Comparison of ENCODE assay signal across 8 cellular contexts in genomic region chr12:69879007-69879960, GRCh38. TPM values are rescaled to one million over a fixed set of nuclear protein-coding genes. Genes with fewer than 3 reads are reported as not detected.
DNase-seq lines count a peak whose midpoint lies in the region; ATAC-seq and TF ChIP-seq lines count a peak whose summit lies in the region.

No MANE protein-coding gene starts in this region.

- H3K9me3 ChIP-seq in OCI-LY7 (ENCODE audit: low read length) (no peaks in the 10 kb centered on the region), suprapubic skin (no peaks in the 10 kb centered on the region)

- H3K4me2 ChIP-seq in OCI-LY7 (ENCODE audit: low read length): peak overlapping the region; percentile 68

- no peak for TF ChIP-seq POLR2A in suprapubic skin (IDR thresholded peaks at IDR 0.05)

- H3K27me3 Mint-ChIP-seq in IgD-negative memory B cell: peaks cover 12% of the 10 kb centered on the region
- peaks cover 32% of the 10 kb centered on the region for H3K27me3 Mint-ChIP-seq in activated T-cell treated with anti-CD3 and anti-CD28 coated beads, Interleukin-2, amount 50 U/mL, for 24 hours

- H3K4me1 ChIP-seq in OCI-LY7 (ENCODE audit: insufficient read depth, low read length, poor library complexity, severe bottlenecking) (peaks cover 7% of the 10 kb centered on the region), suprapubic skin (peaks cover 4% of the 10 kb centered on the region)

- CTCF ChIA-PET in OCI-LY7 (lab: Charles Lee; ENCODE audit: unreplicated experiment): interaction anchor here (0.5 to 2.6 kb wide), 8 partner anchors 22 to 698 kb away, joined by 3 to 12 read pairs (median 4); no protein-coding TSS in a partner anchor

- no peaks in the 10 kb centered on the region for H3K9me2 ChIP-seq in OCI-LY7 (ENCODE audit: insufficient read depth, low read length)

- H3K79me2 ChIP-seq in OCI-LY7 (ENCODE audit: insufficient read depth, low read depth, low read length): no peaks in the 10 kb centered on the region

- peak; percentile 87 for ATAC-seq in GM21576 (IDR thresholded peaks at IDR 0.05; ENCODE audit: unreplicated experiment)

- H3K4me3 Mint-ChIP-seq in IgD-negative memory B cell: peak overlapping the region in 3 of 4 donors; percentile 5 to 68 (median 34)
- H3K4me3 Mint-ChIP-seq in activated T-cell treated with anti-CD3 and anti-CD28 coated beads, Interleukin-2, amount 50 U/mL, for 24 hours: no peak overlapping the region

- H2AFZ ChIP-seq in OCI-LY7 (ENCODE audit: low read length): peak overlapping the region; percentile 88; the same call in 1 of the 2 replicates

- H3K27ac ChIP-seq in OCI-LY7 (ENCODE audit: low read depth, low read length, poor library complexity, severe bottlenecking) (no peak overlapping the region), suprapubic skin (no peak overlapping the region)

- H3K4me3 ChIP-seq in OCI-LY7 (ENCODE audit: low read depth, low read length, poor library complexity, severe bottlenecking): peak overlapping the region; percentile 21
- H3K4me3 ChIP-seq in fibroblast of pulmonary artery (replicated peaks; ENCODE audit: low read depth, low read length): peak overlapping the region; percentile 28
- peak overlapping the region; percentile 34 for H3K4me3 ChIP-seq in suprapubic skin

- peak; percentile 87 for DNase-seq in DMS53 treated with DMSO at 0.1 percent for 48 hours (lab: John Stamatoyannopoulos, UW; ENCODE audit: unreplicated experiment)
- peak; percentile 85 for DNase-seq in OCI-LY7 (ENCODE audit: low spot score)
- DNase-seq in activated T-cell treated with anti-CD3 and anti-CD28 coated beads, Interleukin-2, amount 50 U/mL, for 24 hours: peak; percentile 69
- DNase-seq in fibroblast of pulmonary artery (ENCODE audit: low read depth): peak; percentile 88
- peak in 50 of 56 donors; percentile 7 to 88 (median 56) for DNase-seq in nucleus accumbens (lab: John Stamatoyannopoulos, UW)
- no peak for DNase-seq in suprapubic skin (ENCODE audit: low spot score in 2 of 2)

- H3K27ac Mint-ChIP-seq in IgD-negative memory B cell: no peak overlapping the region
- no peak overlapping the region for H3K27ac Mint-ChIP-seq in activated T-cell treated with anti-CD3 and anti-CD28 coated beads, Interleukin-2, amount 50 U/mL, for 24 hours

- H3K4me1 Mint-ChIP-seq in IgD-negative memory B cell: peaks cover 0 to 7% (median 3%) of the 10 kb centered on the region in 3 donors
- H3K4me1 Mint-ChIP-seq in activated T-cell treated with anti-CD3 and anti-CD28 coated beads, Interleukin-2, amount 50 U/mL, for 24 hours (ENCODE audit: low read depth): peaks cover 5% of the 10 kb centered on the region

- POLR2A ChIA-PET in OCI-LY7 (lab: Charles Lee): interaction anchor here (0.8 to 0.9 kb wide), 2 partner anchors 61 to 698 kb away, joined by 3 to 4 read pairs; no protein-coding TSS in a partner anchor

- no peaks in the 10 kb centered on the region for H3K27me3 ChIP-seq in suprapubic skin

- no TSS peak for BruUV-seq in OCI-LY7 (replicated peaks; lab: Mats Ljungman, UMichigan)

- no peak for TF ChIP-seq EP300 in suprapubic skin (IDR thresholded peaks at IDR 0.05)

- peak; percentile 98 for TF ChIP-seq CTCF in OCI-LY7 (conservative IDR thresholded peaks at IDR 0.05; ENCODE audit: low read length)
- TF ChIP-seq CTCF in fibroblast of pulmonary artery (IDR thresholded peaks at IDR 0.05; ENCODE audit: low read length, missing control alignments): peak; percentile 90
- peak; percentile 79 to 87 for TF ChIP-seq CTCF in suprapubic skin (IDR thresholded peaks at IDR 0.05)

- 13% methylated on average over 23 of the region's 23 CpGs for WGBS in suprapubic skin

- H3K9me3 Mint-ChIP-seq in IgD-negative memory B cell: no peaks in the 10 kb centered on the region
- no peaks in the 10 kb centered on the region for H3K9me3 Mint-ChIP-seq in activated T-cell treated with anti-CD3 and anti-CD28 coated beads, Interleukin-2, amount 50 U/mL, for 24 hours

- H3K36me3 Mint-ChIP-seq in IgD-negative memory B cell: no peaks in the 10 kb centered on the region
- H3K36me3 Mint-ChIP-seq in activated T-cell treated with anti-CD3 and anti-CD28 coated beads, Interleukin-2, amount 50 U/mL, for 24 hours (ENCODE audit: low read depth): no peaks in the 10 kb centered on the region

- H3K36me3 ChIP-seq in OCI-LY7 (ENCODE audit: insufficient read depth, low read length): no peaks in the 10 kb centered on the region
- H3K36me3 ChIP-seq in suprapubic skin: no peaks in the 10 kb centered on the region

- intact Hi-C loops in OCI-LY7 (cut with micrococcal nuclease; ENCODE audit: unreplicated experiment): loop anchor here (1.0 to 2.0 kb wide), 3 partner anchors 605 to 846 kb away; no protein-coding TSS in a partner anchor

- H4K20me1 ChIP-seq in OCI-LY7 (ENCODE audit: insufficient read depth, low read length): no peaks in the 10 kb centered on the region

RNA-seq across cellular contexts. Expression of gene MYRFL, which starts 54.3 kb away (rescaled TPM):
- not detected for polyA plus RNA-seq in IgD-negative memory B cell
- total RNA-seq in OCI-LY7 (2014; rRNA removed; shearing (Covaris generic)): 0.23 and 0.41 TPM in 2 replicates
- total RNA-seq in OCI-LY7 (2022): not detected in 2 replicates
- total RNA-seq in suprapubic skin: 1 to 10 TPM in 2 of 4 donors, not detected in 2; 1.2 to 3.2 TPM

Comparison
In these comparisons a context has a peak if more than half of its experiments do, and no peak if none do; other contexts are left out.
1. DNase-seq: peak in DMS53 treated with DMSO at 0.1 percent for 48 hours (single experiment), OCI-LY7 (single experiment), activated T-cell treated with anti-CD3 and anti-CD28 coated beads, Interleukin-2, amount 50 U/mL, for 24 hours (single experiment), fibroblast of pulmonary artery (single experiment) and nucleus accumbens (50 of 56); none in suprapubic skin (0 of 2).
2. Peak in every context shown above with its lines, with median percentiles within 50 percentile points of each other: H3K4me3 ChIP-seq and CTCF ChIP-seq.